23 cellular contexts compared by ENCODE assay signal in genomic region chr10:23174075-23174973, GRCh38. TPM values are rescaled to one million over a fixed set of nuclear protein-coding genes. Genes with fewer than 3 reads are reported as not detected.
A peak's percentile ranks its signal among the peaks of the same experiment; 100 is the strongest.
DNase-seq lines count a peak whose midpoint lies in the region; ATAC-seq and TF ChIP-seq lines count a peak whose summit lies in the region.
"Had no signal": no experiment of that assay in that cellular context is flagged by ENCODE, and none has a peak within 500 bp of the region (broad histone marks: within the 10 kb centered on the region; RNA-seq: fewer than 3 reads in every experiment).

No MANE protein-coding gene starts in this region.

- dilution Hi-C loops in mammary epithelial cell (cut with HindIII; ENCODE audit: low sequenced_read_pairs) = no loop called here

- H4K20me1 ChIP-seq in mammary epithelial cell (ENCODE audit: insufficient read depth, low read length) = peaks cover 7% of the 10 kb centered on the region

- H3K4me3 Mint-ChIP-seq in MCF 10A (ENCODE audit: unreplicated experiment) = no peak overlapping the region
- H3K4me3 Mint-ChIP-seq in stimulated activated naive B cell treated with anti-CD40 and anti-IgM and Interleukin-4, amounts not matched to agents 10 μg/mL and 1 μg/mL and 100 μg/mL, for 72 hours = peak overlapping the region in 1 of 2 donors; percentile 51
- H3K4me3 Mint-ChIP-seq: T-helper 2 cell treated with Interferon-gamma antibody and Interleukin-4, amounts not matched to agents 5 μg/mL and 100 μg/mL, for 36 hours had no signal

- no peak overlapping the region for H3K27ac Mint-ChIP-seq in MCF 10A (ENCODE audit: low read depth, unreplicated experiment)
- H3K27ac Mint-ChIP-seq in stimulated activated naive B cell treated with anti-CD40 and anti-IgM and Interleukin-4, amounts not matched to agents 10 μg/mL and 1 μg/mL and 100 μg/mL, for 72 hours = peak overlapping the region; percentile 67
- H3K27ac Mint-ChIP-seq: CD4-positive, alpha-beta memory T cell; T-helper 2 cell treated with Interferon-gamma antibody and Interleukin-4, amounts not matched to agents 5 μg/mL and 100 μg/mL, for 36 hours had no signal

- no peak overlapping the region for H4K8ac ChIP-seq in mesendoderm (ENCODE audit: low read depth, low read length)

- H3K4me2 ChIP-seq in mammary epithelial cell (ENCODE audit: insufficient read depth, low read depth, low read length) (no peak overlapping the region), mesendoderm (ENCODE audit: low read length) (peak overlapping the region; percentile 56)
- H3K4me2 ChIP-seq: KMS-11 had no signal

- BruUV-seq in mammary epithelial cell (replicated peaks; lab: Mats Ljungman, UMichigan) (no TSS peak), MCF 10A (replicated peaks; lab: Mats Ljungman, UMichigan) (no TSS peak)

- no peaks in the 10 kb centered on the region for H3K36me3 Mint-ChIP-seq in MCF 10A (ENCODE audit: insufficient read depth, unreplicated experiment)
- no peaks in the 10 kb centered on the region for H3K36me3 Mint-ChIP-seq in stimulated activated naive B cell treated with anti-CD40 and anti-IgM and Interleukin-4, amounts not matched to agents 10 μg/mL and 1 μg/mL and 100 μg/mL, for 72 hours
- H3K36me3 Mint-ChIP-seq: CD4-positive, alpha-beta memory T cell had no signal

- H3K56ac ChIP-seq in mesendoderm (ENCODE audit: low read length) = no peak overlapping the region

- H3K27ac ChIP-seq in mammary epithelial cell (ENCODE audit: insufficient read depth, low read depth, low read length) (no peak overlapping the region), ectodermal cell (ENCODE audit: insufficient read depth, low read depth, low read length, poor library complexity, severe bottlenecking) (no peak overlapping the region), mesendoderm (ENCODE audit: low read depth, low read length) (no peak overlapping the region)
- H3K27ac ChIP-seq: brain microvascular endothelial cell, HL-60, KMS-11, spleen, uterus had no signal

- H3K4me3 ChIP-seq in mammary epithelial cell (replicated peaks in 1 of 3; ENCODE audit: insufficient read depth in 1 of 3, low read depth in 2 of 3, low read length in 3 of 3) (no peak overlapping the region), ectodermal cell (ENCODE audit: insufficient read depth, low read depth, low read length) (peak overlapping the region; percentile 29), mesendoderm (ENCODE audit: low read length) (no peak overlapping the region)
- H3K4me3 ChIP-seq: uterus had no signal

- no peak overlapping the region for H3K23ac ChIP-seq in mesendoderm (ENCODE audit: low read length)

- H3K18ac ChIP-seq in mesendoderm (ENCODE audit: low read length) = no peak overlapping the region

- H3K9me3 Mint-ChIP-seq in MCF 10A (ENCODE audit: unreplicated experiment) = no peaks in the 10 kb centered on the region
- no peaks in the 10 kb centered on the region for H3K9me3 Mint-ChIP-seq in stimulated activated naive B cell treated with anti-CD40 and anti-IgM and Interleukin-4, amounts not matched to agents 10 μg/mL and 1 μg/mL and 100 μg/mL, for 72 hours
- H3K9me3 Mint-ChIP-seq: T-helper 2 cell treated with Interferon-gamma antibody and Interleukin-4, amounts not matched to agents 5 μg/mL and 100 μg/mL, for 36 hours had no signal

- no peak overlapping the region for H2BK5ac ChIP-seq in mesendoderm (ENCODE audit: low read length)

- no peak for ATAC-seq in stimulated activated naive B cell treated with anti-CD40 and anti-IgM and Interleukin-4, amounts not matched to agents 10 μg/mL and 1 μg/mL and 100 μg/mL, for 72 hours (replicated peaks)
- no peak for ATAC-seq in HG03432 (IDR thresholded peaks at IDR 0.05; ENCODE audit: unreplicated experiment)

- no peak overlapping the region for H2AK5ac ChIP-seq in mesendoderm (ENCODE audit: low read length)

- POLR2A ChIA-PET in MCF 10A (lab: Yijun Ruan, JAX) = no interaction called here

- no peaks in the 10 kb centered on the region for H3K9me3 ChIP-seq in mammary epithelial cell (replicated peaks; ENCODE audit: insufficient read depth, low read length)
- H3K9me3 ChIP-seq in ectodermal cell (ENCODE audit: control insufficient read depth, low read length) = no peaks in the 10 kb centered on the region
- H3K9me3 ChIP-seq: spleen, uterus had no signal

- no peak for TF ChIP-seq CTCF in mammary epithelial cell (conservative IDR thresholded peaks at IDR 0.05 in 1 of 2, IDR thresholded peaks at IDR 0.05 in 1 of 2; ENCODE audit: extremely low read depth in 1 of 2, insufficient read depth in 1 of 2, low read depth in 1 of 2, low read length in 2 of 2)
- TF ChIP-seq CTCF in MCF 10A (IDR thresholded peaks at IDR 0.05; ENCODE audit: unreplicated experiment) = no peak

- no peaks in the 10 kb centered on the region for H3K36me3 ChIP-seq in mammary epithelial cell (ENCODE audit: insufficient read depth, low read length)
- no peaks in the 10 kb centered on the region for H3K36me3 ChIP-seq in ectodermal cell (ENCODE audit: control insufficient read depth, insufficient read depth, low read length)
- no peaks in the 10 kb centered on the region for H3K36me3 ChIP-seq in mesendoderm (ENCODE audit: control insufficient read depth, insufficient read depth, low read length)
- H3K36me3 ChIP-seq: brain microvascular endothelial cell, spleen, uterus had no signal

- CTCF ChIA-PET in mammary epithelial cell (lab: Charles Lee; ENCODE audit: low non-redundant PET) = no interaction called here
- CTCF ChIA-PET in MCF 10A (lab: Yijun Ruan, JAX) = interaction anchor here (1.8 kb wide), 1 partner anchor 15 kb away, joined by 6 read pairs; no protein-coding TSS in a partner anchor

- no peaks in the 10 kb centered on the region for H3K4me1 Mint-ChIP-seq in MCF 10A (ENCODE audit: insufficient read depth, unreplicated experiment)
- H3K4me1 Mint-ChIP-seq in stimulated activated naive B cell treated with anti-CD40 and anti-IgM and Interleukin-4, amounts not matched to agents 10 μg/mL and 1 μg/mL and 100 μg/mL, for 72 hours = peaks cover 4 to 20% of the 10 kb centered on the region in 2 donors

- DNase-seq in mammary epithelial cell (peak; percentile 34), MCF 10A (ENCODE audit: unreplicated experiment) (no peak), mesendoderm (no peak), D341Med (ENCODE audit: low spot score) (no peak), HUDEP-2 (lab: John Stamatoyannopoulos, UW; ENCODE audit: unreplicated experiment in 76 of 76) (no peak)
- DNase-seq in stimulated activated naive B cell treated with anti-CD40 and anti-IgM and Interleukin-4, amounts not matched to agents 10 μg/mL and 1 μg/mL and 100 μg/mL, for 72 hours = no peak
- DNase-seq: activated CD4-positive, CD25-positive, alpha-beta regulatory T cell treated with anti-CD3 and anti-CD28 coated beads, Interleukin-2, amount 50 U/mL, for 72 hours; activated CD8-positive, alpha-beta memory T cell treated with anti-CD3 and anti-CD28 coated beads, Interleukin-2, amount 50 U/mL, for 4 hours; activated naive CD4-positive, alpha-beta T cell treated with anti-CD3 and anti-CD28 coated beads, Interleukin-2, amount 50 U/mL, for 16 hours; brain microvascular endothelial cell; CD4-positive, alpha-beta memory T cell; effector CD8-positive, alpha-beta T cell; NCI-H446 treated with DMSO at 0.1 percent for 48 hours; SHP77; spleen; stimulated activated naive CD4-positive, alpha-beta T cell treated with Interleukin-2 at 50 U/mL for 16 hours; uterus had no signal

- H2AFZ ChIP-seq in mammary epithelial cell (ENCODE audit: low read depth, low read length) = no peak overlapping the region

- H3K27me3 Mint-ChIP-seq in MCF 10A (ENCODE audit: insufficient read depth, unreplicated experiment) = peaks cover 39% of the 10 kb centered on the region
- peaks cover 61 to 77% of the 10 kb centered on the region in 2 donors for H3K27me3 Mint-ChIP-seq in stimulated activated naive B cell treated with anti-CD40 and anti-IgM and Interleukin-4, amounts not matched to agents 10 μg/mL and 1 μg/mL and 100 μg/mL, for 72 hours

- H3K4ac ChIP-seq in mesendoderm (ENCODE audit: low read depth, low read length) = no peak overlapping the region

- H3K27me3 ChIP-seq in mammary epithelial cell (ENCODE audit: insufficient read depth, low read length) (peaks cover 27% of the 10 kb centered on the region), ectodermal cell (ENCODE audit: control insufficient read depth, insufficient read depth, low read length, poor library complexity, severe bottlenecking) (peaks cover 100% of the 10 kb centered on the region), mesendoderm (ENCODE audit: insufficient read depth, low read length, poor library complexity) (peaks cover 70% of the 10 kb centered on the region)

- H3K79me1 ChIP-seq in mesendoderm (ENCODE audit: low read length) = no peaks in the 10 kb centered on the region

- no peak overlapping the region for H2BK120ac ChIP-seq in mesendoderm (ENCODE audit: low read depth, low read length)

- in situ Hi-C loops in mammary epithelial cell (cut with MboI; ENCODE audit: low sequenced_read_pairs in 2 of 2) = loop anchor here in 1 of 2 donors (25.0 kb wide), 2 partner anchors 363 to 1388 kb away; no protein-coding TSS in a partner anchor

- WGBS in mammary epithelial cell (ENCODE audit: low coverage, missing lambda C conversion rate) = 2% methylated on average over 18 of the region's 88 CpGs
- 2% methylated on average over 88 of the region's 88 CpGs for WGBS in ectodermal cell, 2 experiments
- WGBS in mesendoderm (ENCODE audit: extremely low coverage, insufficient coverage, low lambda C conversion rate) = no CpG with 5 or more reads among the region's 88 CpGs

- H2BK15ac ChIP-seq in mesendoderm (replicated peaks; ENCODE audit: low read depth) = no peak overlapping the region

- H3K9ac ChIP-seq in mammary epithelial cell (ENCODE audit: insufficient read depth, low read length) = no peak overlapping the region
- H3K9ac ChIP-seq in mesendoderm (ENCODE audit: low read length) = no peak overlapping the region
- H3K9ac ChIP-seq: KMS-11 had no signal

- no peaks in the 10 kb centered on the region for H3K4me1 ChIP-seq in mammary epithelial cell (ENCODE audit: insufficient read depth, low read length)
- H3K4me1 ChIP-seq in ectodermal cell (ENCODE audit: control insufficient read depth, insufficient read depth, low read length) = peaks cover 11% of the 10 kb centered on the region
- H3K4me1 ChIP-seq in mesendoderm (ENCODE audit: control insufficient read depth, low read depth, low read length) = no peaks in the 10 kb centered on the region

- intact Hi-C loops in mammary epithelial cell (cut with micrococcal nuclease) (no loop called here), MCF 10A (cut with micrococcal nuclease) (no loop called here)

- no peaks in the 10 kb centered on the region for H3K79me2 ChIP-seq in mammary epithelial cell (ENCODE audit: insufficient read depth, low read length)
- no peaks in the 10 kb centered on the region for H3K79me2 ChIP-seq in mesendoderm (ENCODE audit: control insufficient read depth, insufficient read depth, low read length)

- H4K5ac ChIP-seq in mesendoderm (ENCODE audit: low read length) = no peak overlapping the region

RNA-seq across cellular contexts. Expression of gene PTF1A, which starts 17.8 kb away (rescaled TPM):
- total RNA-seq in mammary epithelial cell (not detected), MCF 10A (2022) (not detected in 2 replicates)
- not detected for polyA plus RNA-seq in mammary epithelial cell
- not detected for polyA minus RNA-seq in mammary epithelial cell
- not detected for polyA plus RNA-seq in ectodermal cell (2013, experiment 1 of 4)
- polyA plus RNA-seq in ectodermal cell (2013, experiment 2 of 4) = not detected
- polyA plus RNA-seq in ectodermal cell (2013, experiment 3 of 4) = not detected
- not detected for polyA plus RNA-seq in ectodermal cell (2013, experiment 4 of 4)
- 0.08 TPM for polyA plus RNA-seq in mesendoderm (2013, experiment 1 of 2)
- polyA plus RNA-seq in mesendoderm (2013, experiment 2 of 2) = not detected
- total RNA-seq: CD4-positive, alpha-beta memory T cell; omental fat pad; spleen had no signal
- polyA plus RNA-seq: CD4-positive, alpha-beta memory T cell; spleen had no signal
